In the genomic region with DNA sequence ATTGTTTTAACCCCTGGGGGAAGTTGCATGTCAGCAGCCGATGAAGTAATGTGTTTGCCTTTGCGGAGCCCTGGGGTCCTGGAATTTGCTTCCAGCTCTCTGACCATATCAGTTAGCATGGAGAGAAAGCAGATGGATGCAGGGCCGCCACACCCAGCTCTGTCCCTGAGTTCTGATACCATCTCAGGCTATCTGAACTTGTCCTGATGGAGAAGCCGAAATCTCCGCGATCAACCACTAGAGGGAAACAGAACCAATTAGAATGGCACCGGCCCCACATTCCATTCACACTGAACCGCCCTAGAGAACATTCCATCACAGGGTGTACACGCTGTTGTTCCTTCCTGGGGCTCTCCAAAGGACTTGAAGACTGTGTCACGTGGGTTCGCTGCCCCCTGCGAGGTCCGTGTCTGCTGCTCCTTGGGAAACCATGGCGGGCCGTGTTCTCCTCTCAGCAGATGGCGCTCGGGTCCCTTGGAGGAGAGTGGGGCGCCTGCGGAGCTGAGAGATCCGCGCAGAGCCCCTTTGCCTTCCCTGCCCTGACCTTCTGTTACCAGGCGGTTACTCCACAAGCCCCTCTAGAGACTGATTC, we compare ENCODE assay signal across 8 cellular contexts.
DNase-seq lines count a peak whose midpoint lies in the region; ATAC-seq and TF ChIP-seq lines count a peak whose summit lies in the region.

No MANE protein-coding gene starts in this region.

- DNase-seq in CD8-positive, alpha-beta T cell = peak in 5 of 7 experiments; percentile 1 to 51 (median 15)
- DNase-seq in HCEC 1CT = peak; percentile 93
- peak; percentile 39 for DNase-seq in activated naive CD8-positive, alpha-beta T cell treated with anti-CD3 and anti-CD28 coated beads for 36 hours
- peak; percentile 28 to 83 (median 60) for DNase-seq in head of caudate nucleus
- peak; percentile 18 for DNase-seq in occipital lobe (lab: John Stamatoyannopoulos, UW)
- DNase-seq in aorta = peak; percentile 86 to 94

- no peaks in the 10 kb centered on the region for H3K9me3 ChIP-seq in CD8-positive, alpha-beta T cell (ENCODE audit: low read length)
- H3K9me3 ChIP-seq in OCI-LY3 (ENCODE audit: insufficient read depth, low read length) (no peaks in the 10 kb centered on the region), aorta (ENCODE audit: control insufficient read depth, low read length) (no peaks in the 10 kb centered on the region)

- H3K4me3 Mint-ChIP-seq in CD8-positive, alpha-beta T cell = peak overlapping the region; percentile 55
- peak overlapping the region; percentile 7 for H3K4me3 Mint-ChIP-seq in activated naive CD8-positive, alpha-beta T cell treated with anti-CD3 and anti-CD28 coated beads for 36 hours

- CTCF ChIA-PET in CD8-positive, alpha-beta T cell (lab: Charles Lee) = interaction anchor here (0.7 to 3.4 kb wide), 9 partner anchors 9 to 761 kb away, joined by 3 to 16 read pairs (median 3); no protein-coding TSS in a partner anchor

- no peak for ATAC-seq in CD8-positive, alpha-beta T cell
- ATAC-seq in aorta (ENCODE audit: low FRiP score) = peak; percentile 93
- ATAC-seq in HG03135 (IDR thresholded peaks at IDR 0.05; ENCODE audit: unreplicated experiment) = no peak

- TF ChIP-seq CTCF in CD8-positive, alpha-beta T cell (IDR thresholded peaks at IDR 0.05) = peak; percentile 22
- peak; percentile 26 for TF ChIP-seq CTCF in OCI-LY3 (IDR thresholded peaks at IDR 0.05; ENCODE audit: low read depth, low read length)

- H3K9ac ChIP-seq in OCI-LY3 (ENCODE audit: low read length) = no peak overlapping the region

- H3K36me3 ChIP-seq in CD8-positive, alpha-beta T cell (ENCODE audit: insufficient read depth, low read length) = no peaks in the 10 kb centered on the region
- H3K36me3 ChIP-seq in OCI-LY3 (replicated peaks; ENCODE audit: low read depth, low read length) (no peaks in the 10 kb centered on the region), aorta (ENCODE audit: control insufficient read depth in 1 of 2, insufficient read depth in 2 of 2, low read length in 1 of 2) (no peaks in the 10 kb centered on the region)

- intact Hi-C loops in CD8-positive, alpha-beta T cell (cut with DNase I, micrococcal nuclease) = loop anchor here (2.0 kb wide), 1 partner anchor 417 kb away; no protein-coding TSS in a partner anchor
- intact Hi-C loops in head of caudate nucleus (cut with DNase I) = no loop called here
- intact Hi-C loops in aorta (cut with DNase I) = loop anchor here (5.0 to 10.0 kb wide), 3 partner anchors 192 to 419 kb away; partner anchors contain the start of gene ARHGAP29 (in 1 of the 2)

- no peaks in the 10 kb centered on the region for H3K27me3 ChIP-seq in CD8-positive, alpha-beta T cell (ENCODE audit: insufficient read depth, low read length)
- H3K27me3 ChIP-seq in OCI-LY3 (ENCODE audit: low read depth, low read length) (no peaks in the 10 kb centered on the region), aorta (ENCODE audit: control insufficient read depth in 1 of 2, insufficient read depth in 2 of 2, low read length in 1 of 2) (no peaks in the 10 kb centered on the region)

- peak overlapping the region; percentile 20 for H3K4me3 ChIP-seq in CD8-positive, alpha-beta T cell (ENCODE audit: low read depth, low read length)
- H3K4me3 ChIP-seq in OCI-LY3 (ENCODE audit: low read length) (no peak overlapping the region), aorta (ENCODE audit: low read length in 2 of 2) (no peak overlapping the region)

- no peak overlapping the region for H3K27ac ChIP-seq in CD8-positive, alpha-beta T cell (ENCODE audit: low read depth, low read length)
- H3K27ac ChIP-seq in OCI-LY3 (ENCODE audit: low read length) = no peak overlapping the region
- H3K27ac ChIP-seq in aorta (ENCODE audit: low read depth in 1 of 2, low read length in 2 of 2) = peak overlapping the region in 1 of 2 donors; percentile 23

- peaks cover 5% of the 10 kb centered on the region for H3K4me1 Mint-ChIP-seq in CD8-positive, alpha-beta T cell (ENCODE audit: low read depth)
- H3K4me1 Mint-ChIP-seq in activated naive CD8-positive, alpha-beta T cell treated with anti-CD3 and anti-CD28 coated beads for 36 hours = peaks cover 4% of the 10 kb centered on the region

- POLR2A ChIA-PET in CD8-positive, alpha-beta T cell (lab: Charles Lee) = no interaction called here

- no peaks in the 10 kb centered on the region for H3K9me3 Mint-ChIP-seq in CD8-positive, alpha-beta T cell
- H3K9me3 Mint-ChIP-seq in activated naive CD8-positive, alpha-beta T cell treated with anti-CD3 and anti-CD28 coated beads for 36 hours = no peaks in the 10 kb centered on the region

- peaks cover 7% of the 10 kb centered on the region for H3K27me3 Mint-ChIP-seq in CD8-positive, alpha-beta T cell (ENCODE audit: low read depth)
- peaks cover 28% of the 10 kb centered on the region for H3K27me3 Mint-ChIP-seq in activated naive CD8-positive, alpha-beta T cell treated with anti-CD3 and anti-CD28 coated beads for 36 hours

- no peak overlapping the region for H3K4me2 ChIP-seq in OCI-LY3 (ENCODE audit: low read length)

- no peaks in the 10 kb centered on the region for H4K20me1 ChIP-seq in OCI-LY3 (ENCODE audit: insufficient read depth, low read length)

- no peak overlapping the region for H3K27ac Mint-ChIP-seq in CD8-positive, alpha-beta T cell
- H3K27ac Mint-ChIP-seq in activated naive CD8-positive, alpha-beta T cell treated with anti-CD3 and anti-CD28 coated beads for 36 hours = no peak overlapping the region

- no peaks in the 10 kb centered on the region for H3K36me3 Mint-ChIP-seq in CD8-positive, alpha-beta T cell
- no peaks in the 10 kb centered on the region for H3K36me3 Mint-ChIP-seq in activated naive CD8-positive, alpha-beta T cell treated with anti-CD3 and anti-CD28 coated beads for 36 hours

- 8 to 12% methylated on average over 22 of the region's 22 CpGs for WGBS in aorta, 2 donors

- H3K4me1 ChIP-seq in CD8-positive, alpha-beta T cell (ENCODE audit: insufficient read depth, low read length) = no peaks in the 10 kb centered on the region
- H3K4me1 ChIP-seq in OCI-LY3 (ENCODE audit: low read length) (no peaks in the 10 kb centered on the region), aorta (ENCODE audit: control insufficient read depth in 1 of 2, insufficient read depth in 2 of 2, low read length in 2 of 2) (peaks cover 2 to 6% of the 10 kb centered on the region in 2 donors)

- no peaks in the 10 kb centered on the region for H3K79me2 ChIP-seq in OCI-LY3 (ENCODE audit: low read length)

- H2AFZ ChIP-seq in OCI-LY3 (ENCODE audit: low read depth, low read length) = no peak overlapping the region

Comparison
In these comparisons a context has a peak if more than half of its experiments do, and no peak if none do; other contexts are left out.
1. DNase-seq: peak in every context shown above with its lines; median percentile 93 in HCEC 1CT; 90 in aorta; 60 in head of caudate nucleus; 39 in activated naive CD8-positive, alpha-beta T cell treated with anti-CD3 and anti-CD28 coated beads for 36 hours; 18 in occipital lobe; 15 in CD8-positive, alpha-beta T cell.